In the genomic region with DNA sequence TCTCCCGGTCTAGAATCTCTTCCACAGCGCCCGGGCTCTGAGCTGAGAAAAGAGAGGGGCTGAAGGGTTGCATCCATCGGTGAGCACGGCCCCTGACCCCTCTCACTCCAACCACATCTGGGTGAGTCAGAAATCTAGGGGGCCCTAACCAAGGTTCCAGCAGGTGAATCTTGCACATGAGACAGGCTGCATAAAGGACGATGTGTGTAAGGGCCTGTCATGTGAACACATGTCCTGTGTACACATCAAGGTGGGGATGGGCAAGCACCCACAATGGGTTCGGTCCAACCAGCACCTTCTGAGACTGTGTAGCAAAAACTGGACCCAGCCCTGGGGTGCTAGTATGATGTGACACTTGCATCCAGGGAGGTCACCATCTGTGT, we compare ENCODE assay signal across 10 cellular contexts. TPM values are rescaled to one million over a fixed set of nuclear protein-coding genes. Genes with fewer than 3 reads are reported as not detected.
DNase-seq lines count a peak whose midpoint lies in the region; ATAC-seq, FAIRE-seq and TF ChIP-seq lines count a peak whose summit lies in the region.
"Had no signal": no experiment of that assay in that cellular context is flagged by ENCODE, and none has a peak within 500 bp of the region (broad histone marks: within the 10 kb centered on the region; RNA-seq: fewer than 3 reads in every experiment).

No MANE protein-coding gene starts in this region.

- no peak overlapping the region for H3K27ac ChIP-seq in cardiac muscle cell

- DNase-seq in cardiac muscle cell (ENCODE audit: low read depth in 1 of 2, low spot score in 1 of 2) = no peak
- no peak for DNase-seq in Right ventricle myocardium inferior (ENCODE audit: missing footprints)
- DNase-seq in bronchial epithelial cell (ENCODE audit: low read depth) = no peak
- DNase-seq in mucosa of gallbladder (ENCODE audit: low spot score) = peak; percentile 8
- DNase-seq in NCI-H82 treated with DMSO at 0.1 percent for 48 hours (lab: John Stamatoyannopoulos, UW; ENCODE audit: unreplicated experiment) = no peak
- DNase-seq in middle frontal gyrus (ENCODE audit: extremely low spot score, low spot score) = no peak
- DNase-seq: amniotic stem cell had no signal

- TF ChIP-seq CTCF in cardiac muscle cell (IDR thresholded peaks at IDR 0.05; ENCODE audit: low read depth, low read length) (no peak), bronchial epithelial cell (IDR thresholded peaks at IDR 0.05; ENCODE audit: insufficient read depth, low read length, severe bottlenecking) (no peak)

- H3K4me3 ChIP-seq in cardiac muscle cell (peak overlapping the region; percentile 56), bronchial epithelial cell (ENCODE audit: low read depth, low read length) (peak overlapping the region; percentile 91)

- no peaks in the 10 kb centered on the region for H3K4me1 ChIP-seq in cardiac muscle cell (ENCODE audit: low read depth)

- FAIRE-seq in bronchial epithelial cell (lab: Jason Lieb, UNC) = no peak

- ATAC-seq in Right ventricle myocardium inferior = no peak
- ATAC-seq in HG03354 (IDR thresholded peaks at IDR 0.05; ENCODE audit: poor library complexity, severe bottlenecking, unreplicated experiment) = no peak
- ATAC-seq in GM21423 (IDR thresholded peaks at IDR 0.05; ENCODE audit: unreplicated experiment) = no peak

- intact Hi-C loops in Right ventricle myocardium inferior (cut with DNase I) = no loop called here

- H3K36me3 ChIP-seq in cardiac muscle cell = peaks cover 12% of the 10 kb centered on the region
- peaks cover 36% of the 10 kb centered on the region for H3K36me3 ChIP-seq in bronchial epithelial cell (ENCODE audit: control insufficient read depth, insufficient read depth, low read length)

- H3K27me3 ChIP-seq in cardiac muscle cell (no peaks in the 10 kb centered on the region), bronchial epithelial cell (ENCODE audit: control insufficient read depth, insufficient read depth, low read length) (no peaks in the 10 kb centered on the region)

- H3K9me3 ChIP-seq in cardiac muscle cell (ENCODE audit: low read depth) = no peaks in the 10 kb centered on the region

RNA-seq across cellular contexts. Expression of a gene that starts 1.2 kb away (rescaled TPM):
- total RNA-seq in cardiac muscle cell (26.8 and 30.6 TPM in 2 replicates), Right ventricle myocardium inferior (19.4 TPM), bronchial epithelial cell (16.0 and 16.3 TPM in 2 replicates), mucosa of gallbladder (60.5 TPM)
- 44.9 and 62.0 TPM in 2 replicates for polyA plus RNA-seq in cardiac muscle cell

RNA-seq across cellular contexts. Expression of a gene that starts 1.5 kb away (rescaled TPM):
- 84.3 and 102 TPM in 2 replicates for total RNA-seq in cardiac muscle cell
- polyA plus RNA-seq in cardiac muscle cell = 75.6 and 81.5 TPM in 2 replicates
- 52.3 TPM for total RNA-seq in Right ventricle myocardium inferior
- 106 and 170 TPM in 2 replicates for total RNA-seq in bronchial epithelial cell
- total RNA-seq in mucosa of gallbladder = 109 TPM

RNA-seq across cellular contexts. Expression of a gene that starts 13.1 kb away (rescaled TPM):
- not detected in 2 replicates for total RNA-seq in cardiac muscle cell
- not detected in 2 replicates for polyA plus RNA-seq in cardiac muscle cell
- not detected for total RNA-seq in Right ventricle myocardium inferior
- not detected in 2 replicates for total RNA-seq in bronchial epithelial cell
- total RNA-seq in mucosa of gallbladder = not detected
- total RNA-seq: G401 had no signal

RNA-seq across cellular contexts. Expression of a gene that starts 30.1 kb away (rescaled TPM):
- total RNA-seq in cardiac muscle cell (44.9 and 53.6 TPM in 2 replicates), Right ventricle myocardium inferior (39.7 TPM), bronchial epithelial cell (7.9 and 9.9 TPM in 2 replicates), mucosa of gallbladder (19.0 TPM)
- polyA plus RNA-seq in cardiac muscle cell = 46.1 and 47.7 TPM in 2 replicates

RNA-seq across cellular contexts. Expression of a gene that starts 30.8 kb away (rescaled TPM):
- total RNA-seq in cardiac muscle cell = 96.3 and 98.4 TPM in 2 replicates
- 167 and 175 TPM in 2 replicates for polyA plus RNA-seq in cardiac muscle cell
- 91.7 TPM for total RNA-seq in Right ventricle myocardium inferior
- 146 and 171 TPM in 2 replicates for total RNA-seq in bronchial epithelial cell
- 78.5 TPM for total RNA-seq in mucosa of gallbladder
